In the genomic region with DNA sequence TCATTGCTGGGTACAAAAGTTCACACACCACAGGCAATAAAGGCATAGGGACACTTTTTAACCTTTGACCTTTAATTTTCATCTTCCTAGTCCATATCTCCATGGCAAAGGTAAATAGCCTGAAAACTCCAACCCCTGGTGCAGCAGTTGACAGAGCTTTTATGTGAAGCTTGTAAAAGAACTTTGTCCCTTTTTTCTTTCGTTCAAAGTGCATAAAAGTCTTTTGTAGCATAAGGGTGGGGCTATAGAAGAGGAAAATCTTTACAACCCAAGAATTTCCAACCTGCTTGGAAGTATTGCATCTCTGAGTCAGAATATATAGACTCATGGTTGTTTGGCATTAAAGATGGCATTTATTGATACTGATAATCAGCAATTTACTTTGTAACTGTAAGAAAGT, we compare ENCODE assay signal across 23 cellular contexts. TPM values are rescaled to one million over a fixed set of nuclear protein-coding genes. Genes with fewer than 3 reads are reported as not detected.
"Had no signal": no experiment of that assay in that cellular context is flagged by ENCODE, and none has a peak within 500 bp of the region (broad histone marks: within the 10 kb centered on the region; RNA-seq: fewer than 3 reads in every experiment).

No MANE protein-coding gene starts in this region.

- H3K27ac ChIP-seq: SK-N-MC had no signal

- H3K4me3 ChIP-seq: SK-N-MC had no signal

- FAIRE-seq: TTC549 had no signal

- ATAC-seq: activated CD8-positive, alpha-beta T cell treated with anti-CD3 and anti-CD28 coated beads for 36 hours; activated T-cell treated with anti-CD3 and anti-CD28 coated beads, Interleukin-2, amount 50 U/mL, for 72 hours; T-cell had no signal

- DNase-seq: activated CD4-positive, alpha-beta T cell treated with anti-CD3 and anti-CD28 coated beads, Interleukin-2, amount 50 U/mL, for 1 hour; activated CD4-positive, CD25-positive, alpha-beta regulatory T cell; activated CD8-positive, alpha-beta memory T cell treated with anti-CD3 and anti-CD28 coated beads, Interleukin-2, amount 50 U/mL, for 4 hours; activated CD8-positive, alpha-beta T cell treated with anti-CD3 and anti-CD28 coated beads for 36 hours; activated gamma-delta T cell treated with Interleukin-2 at 50 U/mL for 16 hours; activated naive CD4-positive, alpha-beta T cell treated with anti-CD3 and anti-CD28 coated beads, Interleukin-2, amount 10 ng/mL, durations not matched to agents 7 days and 5 days; activated naive CD8-positive, alpha-beta T cell treated with anti-CD3 and anti-CD28 coated beads for 36 hours; activated T-cell treated with anti-CD3 and anti-CD28 coated beads, Interleukin-2, amount 50 U/mL, for 72 hours; KG1; NCI-H1092; NCI-H1930; NCI-H2171 treated with DMSO at 0.1 percent for 48 hours; NCI-H226; NCI-H526; NCI-H82; T-cell; T-helper 2 cell; T1000 had no signal

RNA-seq across cellular contexts. Expression of a gene that starts 20.4 kb away (rescaled TPM):
- total RNA-seq: activated CD8-positive, alpha-beta T cell treated with anti-CD3 and anti-CD28 coated beads for 36 hours; activated naive CD8-positive, alpha-beta T cell treated with anti-CD3 and anti-CD28 coated beads for 36 hours; activated T-helper 2 cell treated with anti-CD3 and anti-CD28 coated beads, Interferon-gamma antibody, Interleukin-2, Interleukin-4, amounts not matched to agents 10 μg/mL and 5 μg/mL and 100 μg/mL, durations not matched to agents 14 hours and 24 hours and 36 hours; LHCN-M2; RPMI7951 had no signal
